Comparison of ENCODE assay signal across 15 cellular contexts in genomic region chr3:152149832-152150231, GRCh38.
"Had no signal": no experiment of that assay in that cellular context is flagged by ENCODE, and none has a peak within 500 bp of the region (broad histone marks: within the 10 kb centered on the region; RNA-seq: fewer than 3 reads in every experiment).

No MANE protein-coding gene starts in this region.

- DNase-seq: activated CD4-positive, alpha-beta T cell treated with anti-CD3 and anti-CD28 coated beads, Interleukin-2, amount 50 U/mL, for 48 hours; activated CD4-positive, CD25-positive, alpha-beta regulatory T cell treated with anti-CD3 and anti-CD28 coated beads, Interleukin-2, amount 50 U/mL, for 72 hours; activated CD8-positive, alpha-beta memory T cell treated with anti-CD3 and anti-CD28 coated beads, Interleukin-2, amount 10 ng/mL, durations not matched to agents 7 days and 5 days; activated gamma-delta T cell; activated T-cell treated with anti-CD3 and anti-CD28 coated beads, Interleukin-2, amount 50 U/mL, for 4 hours; effector CD4-positive, alpha-beta T cell; hypothalamus; lower lobe of right lung; midbrain; posterior cingulate gyrus; small intestine; transverse colon had no signal

- ATAC-seq: activated CD8-positive, alpha-beta memory T cell treated with anti-CD3 and anti-CD28 coated beads, Interleukin-2, amount 10 ng/mL, durations not matched to agents 7 days and 5 days; activated T-cell treated with anti-CD3 and anti-CD28 coated beads, Interleukin-2, amount 50 U/mL, for 4 hours; lower lobe of right lung; stimulated activated memory B cell treated with anti-CD40 and anti-IgM and Interleukin-4, amounts not matched to agents 10 μg/mL and 1 μg/mL and 100 μg/mL, for 72 hours had no signal

- H3K27me3 ChIP-seq: cardiac muscle cell, transverse colon had no signal

- H3K9me3 ChIP-seq: lower lobe of right lung, transverse colon had no signal

- H3K36me3 ChIP-seq: cardiac muscle cell, lower lobe of right lung, transverse colon had no signal

- H3K4me3 ChIP-seq: cardiac muscle cell, coronary artery, lower lobe of right lung, transverse colon had no signal

- H3K4me1 ChIP-seq: lower lobe of right lung had no signal

- H3K27ac ChIP-seq: cardiac muscle cell, coronary artery, lower lobe of right lung had no signal
